ENCODE assay signal across 9 cellular contexts in the genomic region with DNA sequence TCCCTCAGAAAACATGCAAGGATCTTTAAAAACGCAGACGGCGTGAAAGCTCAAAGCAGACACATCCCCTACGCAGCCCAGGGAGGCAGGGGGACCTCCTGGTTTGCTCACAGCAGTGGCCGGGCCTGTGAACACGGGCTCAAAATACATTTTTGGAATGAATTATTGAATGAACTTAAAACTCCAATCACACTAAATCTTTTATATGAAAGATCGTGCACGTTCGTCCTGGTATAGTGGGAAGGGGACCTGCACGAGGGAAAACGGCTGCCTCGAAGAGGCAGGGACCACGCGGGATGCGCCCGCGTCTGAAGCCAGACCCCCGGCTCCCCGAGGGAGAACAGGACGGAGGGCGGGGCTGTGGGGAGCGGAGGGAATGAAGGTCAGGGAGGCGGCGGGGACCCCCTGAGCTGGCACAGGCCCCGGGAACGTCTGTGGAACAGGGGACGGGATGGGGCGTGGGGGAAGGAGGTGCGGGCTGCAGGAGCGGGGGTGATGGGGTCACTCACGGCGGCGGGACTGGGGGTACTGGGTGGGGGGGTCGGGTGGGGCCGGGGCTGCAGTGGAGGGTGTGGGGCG. TPM values are rescaled to one million over a fixed set of nuclear protein-coding genes. Genes with fewer than 3 reads are reported as not detected.
DNase-seq lines count a peak whose midpoint lies in the region; ATAC-seq and TF ChIP-seq lines count a peak whose summit lies in the region.
"Had no signal": no experiment of that assay in that cellular context is flagged by ENCODE, and none has a peak within 500 bp of the region (broad histone marks: within the 10 kb centered on the region; RNA-seq: fewer than 3 reads in every experiment).

No MANE protein-coding gene starts in this region.

- no peaks in the 10 kb centered on the region for H3K36me3 ChIP-seq in CD8-positive, alpha-beta T cell (ENCODE audit: insufficient read depth, low read length)
- no peaks in the 10 kb centered on the region for H3K36me3 ChIP-seq in OCI-LY3 (replicated peaks; ENCODE audit: low read depth, low read length)

- H3K4me3 Mint-ChIP-seq in CD8-positive, alpha-beta T cell = peak overlapping the region; percentile 72
- peak overlapping the region; percentile 71 to 81 for H3K4me3 Mint-ChIP-seq in effector memory CD8-positive, alpha-beta T cell
- H3K4me3 Mint-ChIP-seq in progenitor cell of endocrine pancreas (ENCODE audit: low read depth) = peak overlapping the region; percentile 71

- H3K9me3 ChIP-seq in CD8-positive, alpha-beta T cell (ENCODE audit: low read length) = no peaks in the 10 kb centered on the region
- H3K9me3 ChIP-seq in OCI-LY3 (ENCODE audit: insufficient read depth, low read length) = no peaks in the 10 kb centered on the region

- ATAC-seq in CD8-positive, alpha-beta T cell = no peak
- ATAC-seq in effector memory CD8-positive, alpha-beta T cell (replicated peaks) = no peak
- ATAC-seq in HG03457 (IDR thresholded peaks at IDR 0.05; ENCODE audit: unreplicated experiment) (no peak), HG03469 (IDR thresholded peaks at IDR 0.05; ENCODE audit: unreplicated experiment) (no peak), HG02571 (IDR thresholded peaks at IDR 0.05; ENCODE audit: unreplicated experiment) (no peak)
- ATAC-seq: left colon had no signal

- H3K79me2 ChIP-seq in OCI-LY3 (ENCODE audit: low read length) = no peaks in the 10 kb centered on the region

- H3K27ac Mint-ChIP-seq in CD8-positive, alpha-beta T cell = no peak overlapping the region
- no peak overlapping the region for H3K27ac Mint-ChIP-seq in effector memory CD8-positive, alpha-beta T cell
- peak overlapping the region; percentile 18 for H3K27ac Mint-ChIP-seq in progenitor cell of endocrine pancreas

- no peak overlapping the region for H2AFZ ChIP-seq in OCI-LY3 (ENCODE audit: low read depth, low read length)

- no peaks in the 10 kb centered on the region for H3K36me3 Mint-ChIP-seq in CD8-positive, alpha-beta T cell
- no peaks in the 10 kb centered on the region for H3K36me3 Mint-ChIP-seq in effector memory CD8-positive, alpha-beta T cell (ENCODE audit: insufficient read depth)
- H3K36me3 Mint-ChIP-seq in progenitor cell of endocrine pancreas (ENCODE audit: insufficient read depth) = no peaks in the 10 kb centered on the region

- CTCF ChIA-PET in CD8-positive, alpha-beta T cell (lab: Charles Lee) = no interaction called here

- POLR2A ChIA-PET in CD8-positive, alpha-beta T cell (lab: Charles Lee) = no interaction called here

- 0 out of 2 replicates have a peak overlapping the region, but pooled peaks have one; percentile 47 for H3K9ac ChIP-seq in OCI-LY3 (ENCODE audit: low read length)

- no peak for DNase-seq in CD8-positive, alpha-beta T cell
- no peak for DNase-seq in effector memory CD8-positive, alpha-beta T cell
- DNase-seq in progenitor cell of endocrine pancreas (ENCODE audit: low spot score, unreplicated experiment) (no peak), NCI-H2081 (lab: John Stamatoyannopoulos, UW) (no peak)
- DNase-seq: left colon had no signal

- peaks cover 27% of the 10 kb centered on the region for H3K27me3 Mint-ChIP-seq in CD8-positive, alpha-beta T cell (ENCODE audit: low read depth)
- peaks cover 47 to 65% of the 10 kb centered on the region in 2 donors for H3K27me3 Mint-ChIP-seq in effector memory CD8-positive, alpha-beta T cell
- peaks cover 12% of the 10 kb centered on the region for H3K27me3 Mint-ChIP-seq in progenitor cell of endocrine pancreas

- H3K4me1 ChIP-seq in CD8-positive, alpha-beta T cell (ENCODE audit: insufficient read depth, low read length) = no peaks in the 10 kb centered on the region
- peaks cover 23% of the 10 kb centered on the region for H3K4me1 ChIP-seq in OCI-LY3 (ENCODE audit: low read length)

- H3K4me2 ChIP-seq in OCI-LY3 (ENCODE audit: low read length) = peak overlapping the region; percentile 51

- no peaks in the 10 kb centered on the region for H4K20me1 ChIP-seq in OCI-LY3 (ENCODE audit: insufficient read depth, low read length)

- peaks cover 9% of the 10 kb centered on the region for H3K27me3 ChIP-seq in CD8-positive, alpha-beta T cell (ENCODE audit: insufficient read depth, low read length)
- peaks cover 7% of the 10 kb centered on the region; the same call in 1 of the 2 replicates for H3K27me3 ChIP-seq in OCI-LY3 (ENCODE audit: low read depth, low read length)

- no peaks in the 10 kb centered on the region for H3K9me3 Mint-ChIP-seq in CD8-positive, alpha-beta T cell
- no peaks in the 10 kb centered on the region for H3K9me3 Mint-ChIP-seq in effector memory CD8-positive, alpha-beta T cell
- no peaks in the 10 kb centered on the region for H3K9me3 Mint-ChIP-seq in progenitor cell of endocrine pancreas (ENCODE audit: low read depth)

- no peak overlapping the region for H3K27ac ChIP-seq in CD8-positive, alpha-beta T cell (ENCODE audit: low read depth, low read length)
- no peak overlapping the region for H3K27ac ChIP-seq in OCI-LY3 (ENCODE audit: low read length)

- H3K4me3 ChIP-seq in CD8-positive, alpha-beta T cell (ENCODE audit: low read depth, low read length) = no peak overlapping the region
- H3K4me3 ChIP-seq in OCI-LY3 (ENCODE audit: low read length) = peak overlapping the region; percentile 70

- intact Hi-C loops in CD8-positive, alpha-beta T cell (cut with DNase I, micrococcal nuclease) = no loop called here

- no peak for TF ChIP-seq CTCF in CD8-positive, alpha-beta T cell (IDR thresholded peaks at IDR 0.05)
- TF ChIP-seq CTCF in OCI-LY3 (IDR thresholded peaks at IDR 0.05; ENCODE audit: low read depth, low read length) (no peak), progenitor cell of endocrine pancreas (IDR thresholded peaks at IDR 0.05; ENCODE audit: unreplicated experiment) (no peak)

- H3K4me1 Mint-ChIP-seq in CD8-positive, alpha-beta T cell (ENCODE audit: low read depth) = peaks cover 4% of the 10 kb centered on the region
- peaks cover 3 to 9% of the 10 kb centered on the region in 2 donors for H3K4me1 Mint-ChIP-seq in effector memory CD8-positive, alpha-beta T cell (ENCODE audit: low read depth in 2 of 2)
- peaks cover 4% of the 10 kb centered on the region for H3K4me1 Mint-ChIP-seq in progenitor cell of endocrine pancreas (ENCODE audit: low read depth)

RNA-seq across cellular contexts. Expression of gene PANX2, which starts 1.3 kb away (rescaled TPM):
- total RNA-seq in CD8-positive, alpha-beta T cell = under 1 TPM in 1 of 2 experiments, not detected in 1; 0.16 TPM
- 6.2 and 6.3 TPM in 2 replicates for total RNA-seq in progenitor cell of endocrine pancreas

RNA-seq across cellular contexts. Expression of gene TRABD, which starts 16.4 kb away (rescaled TPM):
- 100 to 1,000 TPM; 178 to 187 TPM for total RNA-seq in CD8-positive, alpha-beta T cell
- 39.4 and 42.1 TPM in 2 replicates for total RNA-seq in progenitor cell of endocrine pancreas

RNA-seq across cellular contexts. Expression of gene SELENOO, which starts 31.5 kb away (rescaled TPM):
- total RNA-seq in CD8-positive, alpha-beta T cell = 10 to 100 TPM; 32.7 to 34.6 TPM
- 24.3 and 24.7 TPM in 2 replicates for total RNA-seq in progenitor cell of endocrine pancreas
